Comparison of ENCODE assay signal across 8 cellular contexts in genomic region chr10:62264702-62265436, GRCh38. TPM values are rescaled to one million over a fixed set of nuclear protein-coding genes. Genes with fewer than 3 reads are reported as not detected.
DNase-seq lines count a peak whose midpoint lies in the region; ATAC-seq and TF ChIP-seq lines count a peak whose summit lies in the region.

No MANE protein-coding gene starts in this region.

- WGBS in ectodermal cell, 2 experiments, result 20 to 38% methylated on average over 1 of the region's 1 CpG

- intact Hi-C loops in HCT116 (cut with micrococcal nuclease), result loop anchor here (2.0 kb wide), 1 partner anchor 160 kb away; no protein-coding TSS in a partner anchor

- H3K4me1 ChIP-seq in HCT116 (ENCODE audit: control insufficient read depth in 1 of 2, insufficient read depth in 2 of 2, low read length in 2 of 2) (peaks cover 3 to 20% of the 10 kb centered on the region in 2 experiments; a peak in 3 of 4 replicates), ectodermal cell (ENCODE audit: control insufficient read depth, insufficient read depth, low read length) (peaks cover 13% of the 10 kb centered on the region)

- H2AFZ ChIP-seq in HCT116 (ENCODE audit: low read depth, low read length, poor library complexity, severe bottlenecking), result peak overlapping the region; percentile 42

- RAD21 ChIA-PET in HCT116 (lab: Charles Lee; ENCODE audit: low non-redundant PET in 1 of 2, low total read pairs in 2 of 2, uncharacterized antibody in 2 of 2, unreplicated experiment in 2 of 2), result interaction anchor here (1.0 to 1.3 kb wide), 2 partner anchors 149 to 161 kb away, joined by 3 read pairs; no protein-coding TSS in a partner anchor

- BruUV-seq in HCT116 (replicated peaks; lab: Mats Ljungman, UMichigan), result no TSS peak

- TF ChIP-seq CTCF in HCT116 (IDR thresholded peaks at IDR 0.05 in 2 of 3, conservative IDR thresholded peaks at IDR 0.05 in 1 of 3; ENCODE audit: borderline replicate concordance in 1 of 3, insufficient read depth in 1 of 3, low read depth in 2 of 3, low read length in 2 of 3), result peak; percentile 61 to 64 (median 64); a peak in 4 of 6 replicates

- H3K27ac ChIP-seq in HCT116 (ENCODE audit: low read depth, low read length), result no peak overlapping the region
- H3K27ac ChIP-seq in ectodermal cell (ENCODE audit: insufficient read depth, low read depth, low read length, poor library complexity, severe bottlenecking), result peak overlapping the region; percentile 32

- H3K9me3 ChIP-seq in HCT116 (ENCODE audit: control insufficient read depth in 1 of 2, insufficient read depth in 1 of 2, low read depth in 1 of 2, low read length in 2 of 2) (no peaks in the 10 kb centered on the region), ectodermal cell (ENCODE audit: control insufficient read depth, low read length) (no peaks in the 10 kb centered on the region)

- no peaks in the 10 kb centered on the region for H3K9me2 ChIP-seq in HCT116 (ENCODE audit: insufficient read depth)

- no peak overlapping the region for H3K9ac ChIP-seq in HCT116 (ENCODE audit: low read length)

- peaks cover 22% of the 10 kb centered on the region for H3K79me2 ChIP-seq in HCT116 (ENCODE audit: insufficient read depth, low read length)

- ATAC-seq in HCT116 (peak; percentile 63), HG03045 (IDR thresholded peaks at IDR 0.05; ENCODE audit: unreplicated experiment) (no peak), GM18907 (IDR thresholded peaks at IDR 0.05; ENCODE audit: unreplicated experiment) (no peak)

- no peaks in the 10 kb centered on the region for H3K36me3 ChIP-seq in HCT116 (ENCODE audit: control insufficient read depth in 1 of 2, insufficient read depth in 2 of 2, low read length in 2 of 2)
- no peaks in the 10 kb centered on the region for H3K36me3 ChIP-seq in ectodermal cell (ENCODE audit: control insufficient read depth, insufficient read depth, low read length)

- H4K20me1 ChIP-seq in HCT116 (ENCODE audit: insufficient read depth), result no peaks in the 10 kb centered on the region

- no peaks in the 10 kb centered on the region for H3K27me3 ChIP-seq in HCT116 (ENCODE audit: insufficient read depth, low read length)
- H3K27me3 ChIP-seq in ectodermal cell (ENCODE audit: control insufficient read depth, insufficient read depth, low read length, poor library complexity, severe bottlenecking), result peaks cover 10% of the 10 kb centered on the region

- TF ChIP-seq POLR2A in HCT116 (IDR thresholded peaks at IDR 0.05; ENCODE audit: borderline replicate concordance, extremely low read depth, insufficient read depth, insufficient read length), result no peak

- CTCF ChIA-PET in HCT116 (lab: Charles Lee), result interaction anchor here (0.7 to 2.1 kb wide), 9 partner anchors 15 to 226 kb away, joined by 3 to 11 read pairs (median 5); no protein-coding TSS in a partner anchor

- POLR2A ChIA-PET in HCT116 (lab: Charles Lee), result no interaction called here

- DNase-seq in NCI-H1105 (lab: John Stamatoyannopoulos, UW) (peak; percentile 37), NCI-H1105 treated with DMSO at 0.1 percent for 48 hours (lab: John Stamatoyannopoulos, UW) (no peak), HCT116 (ENCODE audit: low read depth, low spot score) (peak; percentile 87), NCI-H82 (lab: John Stamatoyannopoulos, UW) (peak; percentile 49), midbrain (lab: John Stamatoyannopoulos, UW) (peak; percentile 7)

- H3K4me3 ChIP-seq in HCT116 (replicated peaks in 1 of 2; ENCODE audit: low read depth in 1 of 2, low read length in 2 of 2) (no peak overlapping the region), ectodermal cell (ENCODE audit: insufficient read depth, low read depth, low read length) (no peak overlapping the region)

- H3K4me2 ChIP-seq in HCT116 (ENCODE audit: low read length), result peak overlapping the region; percentile 31; the same call in 1 of the 2 replicates

- TF ChIP-seq RAD21 in HCT116 (IDR thresholded peaks at IDR 0.05; ENCODE audit: low read depth), result peak; percentile 68

TF ChIP-seq in HCT116, 20 proteins besides CTCF, POLR2A, EP300 and RAD21:
- TF ChIP-seq ZNF274 (IDR thresholded peaks at IDR 0.05; ENCODE audit: low read depth, low read length) (no peak), CBX3 (IDR thresholded peaks at IDR 0.05; ENCODE audit: low read depth) (no peak), SRF (IDR thresholded peaks at IDR 0.05; ENCODE audit: low read depth) (no peak), MAX (IDR thresholded peaks at IDR 0.05) (no peak), CEBPB (IDR thresholded peaks at IDR 0.05; ENCODE audit: low read depth) (no peak), SP1 (IDR thresholded peaks at IDR 0.05; ENCODE audit: low read depth) (no peak), ZFX (IDR thresholded peaks at IDR 0.05) (no peak), ATF3 (IDR thresholded peaks at IDR 0.05) (no peak), YY1 (IDR thresholded peaks at IDR 0.05; ENCODE audit: extremely low read depth, insufficient replicate concordance, low read depth, low read length) (no peak), JUND (IDR thresholded peaks at IDR 0.05) (no peak), EGR1 (IDR thresholded peaks at IDR 0.05; ENCODE audit: low read depth) (no peak), REST (IDR thresholded peaks at IDR 0.05; ENCODE audit: low read depth) (no peak), EZH2phosphoT487 (IDR thresholded peaks at IDR 0.05; ENCODE audit: borderline replicate concordance) (no peak), TCF7L2 (IDR thresholded peaks at IDR 0.05; ENCODE audit: borderline replicate concordance, extremely low read depth, insufficient read depth, insufficient read length) (no peak), POLR2AphosphoS5 (IDR thresholded peaks at IDR 0.05; ENCODE audit: low read depth, low read length) (no peak), ZBTB33 (IDR thresholded peaks at IDR 0.05; ENCODE audit: extremely low read depth, insufficient replicate concordance, low read length) (no peak), SIN3A (IDR thresholded peaks at IDR 0.05; ENCODE audit: low read depth) (no peak), EZH2 (IDR thresholded peaks at IDR 0.05) (no peak)

RNA-seq across cellular contexts. Expression of gene RTKN2, which starts 3.8 kb away (rescaled TPM):
- 7.9 TPM for total RNA-seq in HCT116 (2021; ENCODE audit: unreplicated experiment)
- polyA plus RNA-seq in HCT116 (2012), result 1.4 and 2.2 TPM in 2 replicates
- polyA plus RNA-seq in ectodermal cell (2013, experiment 1 of 4), result 24.5 TPM
- 25.6 TPM for polyA plus RNA-seq in ectodermal cell (2013, experiment 2 of 4)
- 20.7 TPM for polyA plus RNA-seq in ectodermal cell (2013, experiment 3 of 4)
- 21.3 TPM for polyA plus RNA-seq in ectodermal cell (2013, experiment 4 of 4)
